Comparison of ENCODE assay signal across 9 cellular contexts in genomic region chr5:156479864-156480263, GRCh38.
DNase-seq lines count a peak whose midpoint lies in the region; ATAC-seq and TF ChIP-seq lines count a peak whose summit lies in the region.
"Had no signal": no experiment of that assay in that cellular context is flagged by ENCODE, and none has a peak within 500 bp of the region (broad histone marks: within the 10 kb centered on the region; RNA-seq: fewer than 3 reads in every experiment).

No MANE protein-coding gene starts in this region.

- no peak overlapping the region for H3K27ac ChIP-seq in gastroesophageal sphincter

- no peak for TF ChIP-seq EP300 in gastroesophageal sphincter (IDR thresholded peaks at IDR 0.05)

- H3K9me3 ChIP-seq in gastroesophageal sphincter, result no peaks in the 10 kb centered on the region

- no peaks in the 10 kb centered on the region for H3K27me3 ChIP-seq in gastroesophageal sphincter

- 78 to 88% methylated on average over 1 of the region's 1 CpG for WGBS in gastroesophageal sphincter (ENCODE audit: low coverage in 1 of 2), 2 donors

- no peak overlapping the region for H3K4me3 Mint-ChIP-seq in activated T-helper 1 cell treated with anti-CD3 and anti-CD28 coated beads, Interleukin-12 subunit alpha, Interleukin-12 subunit beta, Interleukin-2, Interleukin-4 antibody, amounts not matched to agents 30 ng/mL and 10 ng/mL and 1 ng/mL, durations not matched to agents 14 hours and 24 hours and 36 hours

- H3K4me1 Mint-ChIP-seq in activated T-helper 1 cell treated with anti-CD3 and anti-CD28 coated beads, Interleukin-12 subunit alpha, Interleukin-12 subunit beta, Interleukin-2, Interleukin-4 antibody, amounts not matched to agents 30 ng/mL and 10 ng/mL and 1 ng/mL, durations not matched to agents 14 hours and 24 hours and 36 hours (ENCODE audit: low read depth), result no peaks in the 10 kb centered on the region

- peaks cover 4 to 53% (median 4%) of the 10 kb centered on the region in 3 donors for H3K4me1 ChIP-seq in gastroesophageal sphincter

- peaks cover 0 to 4% of the 10 kb centered on the region in 2 donors for H3K36me3 ChIP-seq in gastroesophageal sphincter

- H3K27me3 Mint-ChIP-seq in activated T-helper 1 cell treated with anti-CD3 and anti-CD28 coated beads, Interleukin-12 subunit alpha, Interleukin-12 subunit beta, Interleukin-2, Interleukin-4 antibody, amounts not matched to agents 30 ng/mL and 10 ng/mL and 1 ng/mL, durations not matched to agents 14 hours and 24 hours and 36 hours (ENCODE audit: insufficient read depth), result peaks cover 14% of the 10 kb centered on the region

- no peak overlapping the region for H3K4me3 ChIP-seq in gastroesophageal sphincter

- TF ChIP-seq POLR2A in gastroesophageal sphincter (IDR thresholded peaks at IDR 0.05), result no peak

- no peaks in the 10 kb centered on the region for H3K36me3 Mint-ChIP-seq in activated T-helper 1 cell treated with anti-CD3 and anti-CD28 coated beads, Interleukin-12 subunit alpha, Interleukin-12 subunit beta, Interleukin-2, Interleukin-4 antibody, amounts not matched to agents 30 ng/mL and 10 ng/mL and 1 ng/mL, durations not matched to agents 14 hours and 24 hours and 36 hours (ENCODE audit: low read depth)

- H3K27ac Mint-ChIP-seq in activated T-helper 1 cell treated with anti-CD3 and anti-CD28 coated beads, Interleukin-12 subunit alpha, Interleukin-12 subunit beta, Interleukin-2, Interleukin-4 antibody, amounts not matched to agents 30 ng/mL and 10 ng/mL and 1 ng/mL, durations not matched to agents 14 hours and 24 hours and 36 hours, result no peak overlapping the region

- peak; percentile 61 for ATAC-seq in HG02571 (IDR thresholded peaks at IDR 0.05; ENCODE audit: unreplicated experiment)
- peak; percentile 37 for ATAC-seq in gastroesophageal sphincter
- no peak for ATAC-seq in left lobe of liver

- DNase-seq in AG20443 (ENCODE audit: low spot score) (peak; percentile 83), SIG-M5 treated with dmso at 0.1 percent for 504 hours (lab: John Stamatoyannopoulos, UW; ENCODE audit: unreplicated experiment) (peak; percentile 88), OCI-M2 (lab: John Stamatoyannopoulos, UW; ENCODE audit: unreplicated experiment) (no peak), left lobe of liver (ENCODE audit: low spot score) (no peak)
- DNase-seq in activated T-helper 1 cell treated with anti-CD3 and anti-CD28 coated beads, Interleukin-12 subunit alpha, Interleukin-12 subunit beta, Interleukin-2, Interleukin-4 antibody, amounts not matched to agents 30 ng/mL and 10 ng/mL and 1 ng/mL, durations not matched to agents 14 hours and 24 hours and 36 hours (ENCODE audit: low spot score), result no peak
- no peak for DNase-seq in activated CD4-positive, alpha-beta T cell treated with anti-CD3 and anti-CD28 coated beads, Interleukin-2, amount 50 U/mL, for 1 hour
- DNase-seq: DMS79 treated with DMSO at 0.1 percent for 48 hours had no signal

- no peak for TF ChIP-seq CTCF in gastroesophageal sphincter (IDR thresholded peaks at IDR 0.05)

- H3K9me3 Mint-ChIP-seq in activated T-helper 1 cell treated with anti-CD3 and anti-CD28 coated beads, Interleukin-12 subunit alpha, Interleukin-12 subunit beta, Interleukin-2, Interleukin-4 antibody, amounts not matched to agents 30 ng/mL and 10 ng/mL and 1 ng/mL, durations not matched to agents 14 hours and 24 hours and 36 hours, result no peaks in the 10 kb centered on the region

- intact Hi-C loops in activated T-helper 1 cell treated with anti-CD3 and anti-CD28 coated beads, Interleukin-12 subunit alpha, Interleukin-12 subunit beta, Interleukin-2, Interleukin-4 antibody, amounts not matched to agents 30 ng/mL and 10 ng/mL and 1 ng/mL, durations not matched to agents 14 hours and 24 hours and 36 hours (cut with micrococcal nuclease), result no loop called here

Comparison
In these comparisons a context has a peak if more than half of its experiments do, and no peak if none do; other contexts are left out.
1. DNase-seq: peak in AG20443 (single experiment) and SIG-M5 treated with dmso at 0.1 percent for 504 hours (single experiment); none in OCI-M2 (single experiment), left lobe of liver (single experiment), activated T-helper 1 cell treated with anti-CD3 and anti-CD28 coated beads, Interleukin-12 subunit alpha, Interleukin-12 subunit beta, Interleukin-2, Interleukin-4 antibody, amounts not matched to agents 30 ng/mL and 10 ng/mL and 1 ng/mL, durations not matched to agents 14 hours and 24 hours and 36 hours (single experiment) and activated CD4-positive, alpha-beta T cell treated with anti-CD3 and anti-CD28 coated beads, Interleukin-2, amount 50 U/mL, for 1 hour (single experiment).